Comparison of ENCODE assay signal across 8 cellular contexts in genomic region chr6:143486752-143487151, GRCh38.
"Had no signal": no experiment of that assay in that cellular context is flagged by ENCODE, and none has a peak within 500 bp of the region (broad histone marks: within the 10 kb centered on the region; RNA-seq: fewer than 3 reads in every experiment).

No MANE protein-coding gene starts in this region.

- ATAC-seq: HepG2 had no signal

- FAIRE-seq: HepG2, HTR-8/SVneo had no signal

- DNase-seq: IMR-90, KBM-7, KG1 had no signal

- H3K27ac ChIP-seq: HL-60, KMS-11 had no signal

- H3K27me3 Mint-ChIP-seq: IgD-negative memory B cell had no signal

- H3K9me3 Mint-ChIP-seq: IgD-negative memory B cell had no signal

- H3K4me2 ChIP-seq: KMS-11 had no signal

- H3K27ac Mint-ChIP-seq: IgD-negative memory B cell had no signal

- H3K9ac ChIP-seq: KMS-11 had no signal

- H3K4me3 Mint-ChIP-seq: IgD-negative memory B cell had no signal
